In genomic region chr4:22986881-22987280, GRCh38 we compare ENCODE assay signal across 25 cellular contexts.
"Had no signal": no experiment of that assay in that cellular context is flagged by ENCODE, and none has a peak within 500 bp of the region (broad histone marks: within the 10 kb centered on the region; RNA-seq: fewer than 3 reads in every experiment).

No MANE protein-coding gene starts in this region.

- DNase-seq: activated CD4-positive, alpha-beta T cell treated with anti-CD3 and anti-CD28 coated beads, Interleukin-2, amount 10 ng/mL, durations not matched to agents 7 days and 5 days; activated CD4-positive, CD25-positive, alpha-beta regulatory T cell treated with anti-CD3 and anti-CD28 coated beads, Interleukin-2, amount 50 U/mL, for 72 hours; activated CD8-positive, alpha-beta T cell treated with anti-CD3 and anti-CD28 coated beads for 36 hours; activated gamma-delta T cell; cerebellar nuclear complex; endodermal cell; kidney; lower lobe of right lung; mesendoderm; mucosa of descending colon; naive thymus-derived CD8-positive, alpha-beta T cell; right cardiac atrium; stimulated activated CD4-positive, alpha-beta T cell treated with anti-CD3 and anti-CD28 coated beads, Interleukin-2, amount 100 ng/mL, for 24 hours; stimulated activated naive CD8-positive, alpha-beta T cell treated with anti-CD3 and anti-CD28 coated beads, Interleukin-15, amount 100 ng/mL, for 72 hours; T-cell; transverse colon; WERI-Rb-1 had no signal

- H3K9me3 ChIP-seq: ascending aorta, mucosa of descending colon, prostate gland, suprapubic skin had no signal

- H3K4me1 ChIP-seq: ascending aorta, lower lobe of right lung, neural progenitor cell, prostate gland, suprapubic skin, transverse colon had no signal

- H3K4me3 ChIP-seq: ascending aorta, coronary artery, lower lobe of right lung, mucosa of descending colon, neural progenitor cell, prostate gland, skin epidermis, suprapubic skin, transverse colon had no signal

- H3K27me3 ChIP-seq: ascending aorta, neural progenitor cell, suprapubic skin, transverse colon had no signal

- H2AFZ ChIP-seq: neural progenitor cell had no signal

- H3K27ac ChIP-seq: ascending aorta, coronary artery, lower lobe of right lung, neural progenitor cell, prostate gland, skin epidermis, suprapubic skin, transverse colon, WERI-Rb-1 had no signal

- ATAC-seq: activated CD8-positive, alpha-beta T cell treated with anti-CD3 and anti-CD28 coated beads for 36 hours; left lobe of liver; lower lobe of right lung; mucosa of descending colon; naive thymus-derived CD8-positive, alpha-beta T cell; right cardiac atrium; stimulated activated effector memory CD8-positive, alpha-beta T cell treated with anti-CD3 and anti-CD28 coated beads, Interleukin-12 subunit alpha, Interleukin-12 subunit beta, amount 100 ng/mL, for 72 hours; stimulated activated naive CD8-positive, alpha-beta T cell treated with anti-CD3 and anti-CD28 coated beads, Interleukin-15, amount 100 ng/mL, for 72 hours; T-cell had no signal

- H3K36me3 ChIP-seq: ascending aorta, lower lobe of right lung, neural progenitor cell, prostate gland, suprapubic skin, transverse colon, WERI-Rb-1 had no signal

- H3K4me2 ChIP-seq: neural progenitor cell had no signal

- H3K9ac ChIP-seq: neural progenitor cell had no signal
